Comparison of ENCODE assay signal across 9 cellular contexts in the genomic region with DNA sequence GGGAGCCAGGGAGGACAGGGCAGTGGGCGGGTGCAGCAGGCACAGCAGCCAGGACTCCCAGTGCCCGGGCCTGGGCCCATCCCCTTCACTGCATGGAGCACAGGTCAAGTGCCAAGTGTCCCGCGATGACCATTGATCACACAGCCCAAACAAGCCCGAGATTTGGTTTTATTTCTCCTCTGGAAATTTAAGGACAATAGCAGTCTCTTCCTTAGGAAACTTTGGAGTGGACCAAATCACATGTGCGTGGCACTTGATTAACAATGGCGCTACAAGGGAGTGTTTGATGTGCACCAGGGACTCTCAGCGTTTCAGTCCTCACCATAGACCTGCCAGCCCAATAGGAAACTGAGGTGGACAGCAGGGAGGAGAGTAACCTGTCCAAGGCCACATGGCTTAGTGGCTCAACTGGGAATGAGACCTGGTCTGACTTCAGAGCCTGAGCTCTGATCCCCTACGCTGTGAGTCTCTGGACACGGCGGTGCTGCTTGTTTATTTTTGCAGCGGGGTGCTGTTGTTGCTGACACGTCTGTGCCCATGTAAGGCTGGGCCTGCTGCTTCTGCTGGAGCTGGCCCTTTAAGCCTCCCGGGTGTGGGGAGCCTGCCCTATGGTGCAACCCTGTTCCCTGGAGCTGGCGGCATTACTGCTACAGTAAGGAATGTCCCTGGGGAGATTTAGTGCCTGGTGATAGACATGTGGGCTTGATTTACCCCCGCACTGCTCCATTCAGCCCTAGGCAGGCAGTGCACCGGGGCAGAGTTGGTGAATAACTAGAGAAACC.
DNase-seq lines count a peak whose midpoint lies in the region; ATAC-seq and TF ChIP-seq lines count a peak whose summit lies in the region.
"Had no signal": no experiment of that assay in that cellular context is flagged by ENCODE, and none has a peak within 500 bp of the region (broad histone marks: within the 10 kb centered on the region; RNA-seq: fewer than 3 reads in every experiment).

No MANE protein-coding gene starts in this region.

- H3K9me2 ChIP-seq in MM.1S (replicated peaks; ENCODE audit: insufficient read depth, low read length) = no peaks in the 10 kb centered on the region

- no peaks in the 10 kb centered on the region for H3K79me2 ChIP-seq in MM.1S (ENCODE audit: low read length)

- no peak overlapping the region for H2AFZ ChIP-seq in MM.1S (ENCODE audit: low read length)

- H3K36me3 ChIP-seq in lower lobe of right lung (no peaks in the 10 kb centered on the region), MM.1S (replicated peaks; ENCODE audit: insufficient read depth, low read length) (no peaks in the 10 kb centered on the region)
- H3K36me3 ChIP-seq in effector memory CD4-positive, alpha-beta T cell (ENCODE audit: control insufficient read depth, insufficient read depth, low read length) = no peaks in the 10 kb centered on the region

- H3K27me3 ChIP-seq in lower lobe of right lung (ENCODE audit: low read depth) (peaks cover 5% of the 10 kb centered on the region), MM.1S (replicated peaks; ENCODE audit: insufficient read depth, low read length) (peaks cover 15% of the 10 kb centered on the region; the same call in 1 of the 2 replicates)
- H3K27me3 ChIP-seq in effector memory CD4-positive, alpha-beta T cell (replicated peaks; ENCODE audit: control insufficient read depth, insufficient read depth, low read length, poor library complexity, severe bottlenecking) = no peaks in the 10 kb centered on the region

- H3K4me3 ChIP-seq in cardiac fibroblast (replicated peaks in 1 of 2; ENCODE audit: low read depth in 2 of 2, low read length in 2 of 2) = no peak overlapping the region
- H3K4me3 ChIP-seq in lower lobe of right lung = no peak overlapping the region
- no peak overlapping the region for H3K4me3 ChIP-seq in MM.1S (ENCODE audit: low read length)
- no peak overlapping the region for H3K4me3 ChIP-seq in effector memory CD4-positive, alpha-beta T cell (ENCODE audit: insufficient read depth, low read depth, low read length, poor library complexity, severe bottlenecking)

- no peaks in the 10 kb centered on the region for H3K9me3 ChIP-seq in lower lobe of right lung
- H3K9me3 ChIP-seq in MM.1S (replicated peaks; ENCODE audit: insufficient read depth, low read length) = no peaks in the 10 kb centered on the region
- no peaks in the 10 kb centered on the region for H3K9me3 ChIP-seq in effector memory CD4-positive, alpha-beta T cell (ENCODE audit: control insufficient read depth, low read length)

- intact Hi-C loops in lower lobe of right lung (cut with DNase I) = no loop called here

- TF ChIP-seq CTCF in cardiac fibroblast (IDR thresholded peaks at IDR 0.05; ENCODE audit: low read depth, low read length) (no peak), lower lobe of right lung (IDR thresholded peaks at IDR 0.05) (no peak), MM.1S (IDR thresholded peaks at IDR 0.05; ENCODE audit: low read length) (no peak)

- H3K27ac ChIP-seq in lower lobe of right lung = no peak overlapping the region
- H3K27ac ChIP-seq in MM.1S (ENCODE audit: low read length) = no peak overlapping the region
- H3K27ac ChIP-seq in effector memory CD4-positive, alpha-beta T cell (ENCODE audit: insufficient read depth, low read length, poor library complexity, severe bottlenecking) = no peak overlapping the region

- no peak overlapping the region for H3K4me2 ChIP-seq in MM.1S (ENCODE audit: low read depth, low read length)

- DNase-seq in AG08395 (ENCODE audit: low spot score) (peak; percentile 98), LHCN-M2 (ENCODE audit: low read depth) (peak; percentile 96), cardiac fibroblast (ENCODE audit: low read depth in 2 of 2) (peak; percentile 96), lower lobe of right lung (peak; percentile 61), MM.1S (no peak), globus pallidus (ENCODE audit: low spot score) (no peak)
- DNase-seq in effector memory CD4-positive, alpha-beta T cell = no peak
- DNase-seq: activated CD4-positive, alpha-beta memory T cell treated with anti-CD3 and anti-CD28 coated beads for 36 hours had no signal

- no peaks in the 10 kb centered on the region for H3F3A ChIP-seq in MM.1S (ENCODE audit: insufficient read depth, low read length)

- no peaks in the 10 kb centered on the region for H4K20me1 ChIP-seq in MM.1S (ENCODE audit: insufficient read depth, low read length)

- no peak overlapping the region for H3K9ac ChIP-seq in MM.1S (ENCODE audit: low read length)

- peak; percentile 84 to 88 for ATAC-seq in lower lobe of right lung
- ATAC-seq in HG03139 (IDR thresholded peaks at IDR 0.05; ENCODE audit: unreplicated experiment) = no peak

- H3K4me1 ChIP-seq in lower lobe of right lung (peaks cover 16% of the 10 kb centered on the region), MM.1S (ENCODE audit: low read length) (no peaks in the 10 kb centered on the region)
- H3K4me1 ChIP-seq in effector memory CD4-positive, alpha-beta T cell (ENCODE audit: control insufficient read depth, insufficient read depth, low read length, poor library complexity, severe bottlenecking) = no peaks in the 10 kb centered on the region

Comparison
In these comparisons a context has a peak if more than half of its experiments do, and no peak if none do; other contexts are left out.
1. DNase-seq: peak in AG08395 (single experiment), LHCN-M2 (single experiment), cardiac fibroblast (2 of 2) and lower lobe of right lung (single experiment); none in MM.1S (single experiment), globus pallidus (single experiment) and effector memory CD4-positive, alpha-beta T cell (0 of 3).